ENCODE assay signal across 8 cellular contexts in the genomic region with DNA sequence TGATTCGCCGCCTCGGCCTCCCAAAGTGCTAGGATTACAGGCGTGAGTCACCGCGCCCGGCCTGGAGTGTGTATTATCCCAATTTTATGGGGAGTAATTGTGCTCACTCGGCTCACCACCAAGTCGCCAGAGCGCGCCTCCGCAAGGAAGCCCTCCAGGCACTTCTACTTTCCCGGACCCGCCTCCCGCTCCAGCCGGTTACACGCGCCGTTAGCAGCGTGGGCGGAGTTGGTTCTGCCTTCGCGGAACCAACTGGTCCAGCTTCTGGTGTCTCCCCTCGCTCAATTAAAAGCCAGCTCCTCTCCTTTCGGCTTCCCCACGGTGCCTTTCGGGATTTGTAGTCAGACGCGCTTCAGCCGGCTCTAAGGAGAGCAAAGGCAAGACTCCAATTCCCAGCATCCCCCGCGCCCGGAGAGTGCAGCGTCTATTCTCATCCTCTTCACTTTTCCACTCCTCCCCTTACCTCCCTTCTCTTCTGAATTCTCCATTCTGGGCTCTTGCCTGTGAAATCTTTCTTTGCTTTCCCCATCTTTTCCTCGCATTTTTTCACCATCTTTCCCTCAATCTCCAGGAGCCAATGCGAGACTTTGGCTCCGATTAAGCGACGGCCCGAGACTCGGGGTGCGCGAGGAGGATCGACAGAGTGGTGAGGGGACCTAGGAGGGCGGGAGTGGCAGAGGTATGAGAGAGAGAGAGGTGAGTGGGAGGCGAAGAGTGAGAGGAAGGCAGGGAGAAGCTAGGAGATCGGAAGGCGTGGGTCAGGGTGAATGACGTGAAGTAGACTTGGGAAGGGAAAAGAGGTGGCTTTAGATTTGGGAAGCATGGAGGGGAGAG. TPM values are rescaled to one million over a fixed set of nuclear protein-coding genes. Genes with fewer than 3 reads are reported as not detected.
DNase-seq lines count a peak whose midpoint lies in the region; ATAC-seq and TF ChIP-seq lines count a peak whose summit lies in the region.

A gene (plus strand): TSS at position 450 of the 834 bp plus-strand sequence.

- DNase-seq in GM06990 (ENCODE audit: extremely low read depth, insufficient read length) (peak; percentile 91), NCI-H1092 treated with DMSO at 0.1 percent for 48 hours (lab: John Stamatoyannopoulos, UW) (peak; percentile 95), SKM-1 (lab: John Stamatoyannopoulos, UW; ENCODE audit: unreplicated experiment) (peak; percentile 99), globus pallidus (ENCODE audit: low spot score) (peak; percentile 97), occipital lobe (lab: John Stamatoyannopoulos, UW) (peak; percentile 97), testis (peak; percentile 98)
- peak; percentile 88 to 90 for DNase-seq in activated naive CD4-positive, alpha-beta T cell treated with anti-CD3 and anti-CD28 coated beads, Interleukin-2, amount 50 U/mL, for 72 hours (ENCODE audit: low spot score in 2 of 2)

- no peaks in the 10 kb centered on the region for H3K9me3 Mint-ChIP-seq in activated naive CD4-positive, alpha-beta T cell treated with anti-CD3 and anti-CD28 coated beads, Interleukin-2, amount 50 U/mL, for 72 hours

- H3K36me3 ChIP-seq in GM06990 (ENCODE audit: control insufficient read depth, insufficient read depth, low read length) (peaks cover 12% of the 10 kb centered on the region), testis (ENCODE audit: low read depth, missing control alignments) (no peaks in the 10 kb centered on the region)

- H3K27me3 ChIP-seq in GM06990 (replicated peaks; ENCODE audit: control insufficient read depth, insufficient read depth, low read length) (no peaks in the 10 kb centered on the region), testis (no peaks in the 10 kb centered on the region)

- ATAC-seq in HG02610 (IDR thresholded peaks at IDR 0.05; ENCODE audit: unreplicated experiment), result peak; percentile 90
- peak; percentile 98 for ATAC-seq in activated naive CD4-positive, alpha-beta T cell treated with anti-CD3 and anti-CD28 coated beads, Interleukin-2, amount 50 U/mL, for 72 hours

- H3K36me3 Mint-ChIP-seq in activated naive CD4-positive, alpha-beta T cell treated with anti-CD3 and anti-CD28 coated beads, Interleukin-2, amount 50 U/mL, for 72 hours, result peaks cover 7 to 12% of the 10 kb centered on the region in 2 donors

- no peak for TF ChIP-seq POLR2A in testis (IDR thresholded peaks at IDR 0.05)

- intact Hi-C loops in testis (cut with DNase I; ENCODE audit: low total_unique reads), result no loop called here

- TF ChIP-seq CTCF in GM06990 (IDR thresholded peaks at IDR 0.05; ENCODE audit: insufficient read depth, low read length, poor library complexity, severe bottlenecking), result no peak
- TF ChIP-seq CTCF in testis (IDR thresholded peaks at IDR 0.05), result no peak

- peak within 1 kb of the TSS; percentile 86 to 94 for H3K27ac Mint-ChIP-seq in activated naive CD4-positive, alpha-beta T cell treated with anti-CD3 and anti-CD28 coated beads, Interleukin-2, amount 50 U/mL, for 72 hours

- peaks cover 8% of the 10 kb centered on the region for H3K4me1 ChIP-seq in testis

- H3K4me3 ChIP-seq in GM06990 (replicated peaks; ENCODE audit: low read depth, low read length) (peak within 1 kb of the TSS; percentile 88), testis (peak within 1 kb of the TSS; percentile 78 to 83)

- H3K9me3 ChIP-seq in testis, result no peaks in the 10 kb centered on the region

- H3K27ac ChIP-seq in testis, result no peak within 1 kb of the TSS

- 0 to 1% methylated on average over 46 to 49 of the region's 49 CpGs for WGBS in testis, 2 donors

RNA-seq across cellular contexts. Expression of the gene that starts here (rescaled TPM):
- 10 to 100 TPM; 27.6 to 44.9 TPM for total RNA-seq in activated naive CD4-positive, alpha-beta T cell treated with anti-CD3 and anti-CD28 coated beads, Interleukin-2, amount 50 U/mL, for 72 hours
- total RNA-seq in occipital lobe (20.0 TPM), testis (10 to 100 TPM; 23.0 to 30.6 TPM)
- 38.1 TPM for polyA plus RNA-seq in testis (ENCODE audit: insufficient read depth, low read depth, low replicate concordance)
